In the genomic region with DNA sequence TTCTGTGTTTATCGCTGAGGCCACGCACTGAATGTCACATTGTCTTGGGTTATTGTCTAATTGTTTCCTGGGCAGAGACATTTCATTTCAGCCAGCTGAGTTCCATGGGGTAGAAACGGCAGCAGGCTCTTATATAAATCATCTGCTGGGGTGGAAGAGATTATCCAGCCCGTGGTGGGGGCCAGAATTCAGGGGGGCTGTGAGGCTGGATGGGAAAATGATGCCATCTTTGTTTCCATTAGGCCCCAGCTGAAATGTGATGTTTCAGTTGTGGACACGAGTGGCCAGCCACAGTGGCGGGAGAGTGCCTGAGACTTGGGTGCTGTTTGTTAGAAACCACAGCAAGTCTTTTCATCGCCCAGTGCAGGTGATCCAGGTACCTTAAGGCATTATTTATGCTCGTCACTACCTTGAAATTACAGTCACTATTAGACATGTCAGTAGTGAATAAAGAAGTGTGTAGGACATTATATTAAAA, we compare ENCODE assay signal across 26 cellular contexts.
DNase-seq lines count a peak whose midpoint lies in the region; ATAC-seq and TF ChIP-seq lines count a peak whose summit lies in the region.
"Had no signal": no experiment of that assay in that cellular context is flagged by ENCODE, and none has a peak within 500 bp of the region (broad histone marks: within the 10 kb centered on the region; RNA-seq: fewer than 3 reads in every experiment).

No MANE protein-coding gene starts in this region.

- H3K36me3 Mint-ChIP-seq in CD4-positive, alpha-beta T cell (ENCODE audit: low read depth): peaks cover 4% of the 10 kb centered on the region
- H3K36me3 Mint-ChIP-seq in activated naive CD8-positive, alpha-beta T cell treated with anti-CD3 and anti-CD28 coated beads for 36 hours: peaks cover 9% of the 10 kb centered on the region
- H3K36me3 Mint-ChIP-seq in T-helper 17 cell (ENCODE audit: low read depth): no peaks in the 10 kb centered on the region
- H3K36me3 Mint-ChIP-seq: memory B cell, type B pancreatic cell, WTC11 had no signal

- TF ChIP-seq CTCF in CD4-positive, alpha-beta T cell (IDR thresholded peaks at IDR 0.05): no peak

- POLR2A ChIA-PET in CD4-positive, alpha-beta T cell (lab: Charles Lee): interaction anchor here (0.8 to 8.0 kb wide), 6 partner anchors 7 to 161 kb away, joined by 3 to 57 read pairs (median 6); a partner anchor contains a TSS

- H3K27me3 ChIP-seq in CD4-positive, alpha-beta T cell (ENCODE audit: control insufficient read depth, insufficient read depth, low read length): no peaks in the 10 kb centered on the region

- H3K9me3 Mint-ChIP-seq in CD4-positive, alpha-beta T cell: no peaks in the 10 kb centered on the region
- no peaks in the 10 kb centered on the region for H3K9me3 Mint-ChIP-seq in activated naive CD8-positive, alpha-beta T cell treated with anti-CD3 and anti-CD28 coated beads for 36 hours
- no peaks in the 10 kb centered on the region for H3K9me3 Mint-ChIP-seq in stimulated activated naive CD8-positive, alpha-beta T cell treated with anti-CD3 and anti-CD28 coated beads, Interleukin-15, amount 100 ng/mL, for 72 hours
- H3K9me3 Mint-ChIP-seq: memory B cell, type B pancreatic cell, WTC11 had no signal

- CTCF ChIA-PET in CD4-positive, alpha-beta T cell (lab: Charles Lee): interaction anchor here (1.6 to 11.4 kb wide), 2 partner anchors 17 to 32 kb away, joined by 4 to 88 read pairs; no protein-coding TSS in a partner anchor

- intact Hi-C loops in CD4-positive, alpha-beta T cell (cut with DNase I, micrococcal nuclease): no loop called here

- no peak overlapping the region for H3K27ac Mint-ChIP-seq in CD4-positive, alpha-beta T cell
- H3K27ac Mint-ChIP-seq in activated naive CD8-positive, alpha-beta T cell treated with anti-CD3 and anti-CD28 coated beads for 36 hours: no peak overlapping the region
- H3K27ac Mint-ChIP-seq in stimulated activated naive CD8-positive, alpha-beta T cell treated with anti-CD3 and anti-CD28 coated beads, Interleukin-15, amount 100 ng/mL, for 72 hours: no peak overlapping the region
- H3K27ac Mint-ChIP-seq in T-helper 17 cell: no peak overlapping the region
- H3K27ac Mint-ChIP-seq: memory B cell, type B pancreatic cell, WTC11 had no signal

- H3K27ac ChIP-seq in CD4-positive, alpha-beta T cell (ENCODE audit: low read depth, low read length): peak overlapping the region; percentile 76
- H3K27ac ChIP-seq: breast epithelium, epithelial cell of prostate, neutrophil, psoas muscle had no signal

- no peak for ATAC-seq in CD4-positive, alpha-beta T cell (ENCODE audit: poor library complexity)
- ATAC-seq in stimulated activated naive CD8-positive, alpha-beta T cell treated with anti-CD3 and anti-CD28 coated beads, Interleukin-15, amount 100 ng/mL, for 72 hours: no peak
- no peak for ATAC-seq in T-helper 17 cell
- ATAC-seq in GM19395 (IDR thresholded peaks at IDR 0.05; ENCODE audit: unreplicated experiment): no peak
- ATAC-seq: HCT116, K562, left lobe of liver, psoas muscle, WTC11 had no signal

- H3K4me3 Mint-ChIP-seq in CD4-positive, alpha-beta T cell: peak overlapping the region; percentile 52
- peak overlapping the region; percentile 3 for H3K4me3 Mint-ChIP-seq in activated naive CD8-positive, alpha-beta T cell treated with anti-CD3 and anti-CD28 coated beads for 36 hours
- H3K4me3 Mint-ChIP-seq in stimulated activated naive CD8-positive, alpha-beta T cell treated with anti-CD3 and anti-CD28 coated beads, Interleukin-15, amount 100 ng/mL, for 72 hours: peak overlapping the region; percentile 6 to 46
- no peak overlapping the region for H3K4me3 Mint-ChIP-seq in T-helper 17 cell
- H3K4me3 Mint-ChIP-seq: memory B cell, type B pancreatic cell, WTC11 had no signal

- no peaks in the 10 kb centered on the region for H3K27me3 Mint-ChIP-seq in CD4-positive, alpha-beta T cell
- H3K27me3 Mint-ChIP-seq in activated naive CD8-positive, alpha-beta T cell treated with anti-CD3 and anti-CD28 coated beads for 36 hours: no peaks in the 10 kb centered on the region
- H3K27me3 Mint-ChIP-seq in stimulated activated naive CD8-positive, alpha-beta T cell treated with anti-CD3 and anti-CD28 coated beads, Interleukin-15, amount 100 ng/mL, for 72 hours: no peaks in the 10 kb centered on the region
- no peaks in the 10 kb centered on the region for H3K27me3 Mint-ChIP-seq in T-helper 17 cell
- H3K27me3 Mint-ChIP-seq: memory B cell had no signal

- no peaks in the 10 kb centered on the region for H3K9me3 ChIP-seq in CD4-positive, alpha-beta T cell (ENCODE audit: control insufficient read depth, low read length)
- H3K9me3 ChIP-seq in T-helper 17 cell (ENCODE audit: control insufficient read depth, low read length, poor library complexity, severe bottlenecking): no peaks in the 10 kb centered on the region
- H3K9me3 ChIP-seq: breast epithelium, neutrophil, psoas muscle had no signal

- peak; percentile 55 for DNase-seq in activated CD8-positive, alpha-beta memory T cell treated with anti-CD3 and anti-CD28 coated beads, Interleukin-2, amount 50 U/mL, for 48 hours
- no peak for DNase-seq in activated CD8-positive, alpha-beta memory T cell treated with anti-CD3 and anti-CD28 coated beads, Interleukin-2, amount 50 U/mL, for 4 hours
- no peak for DNase-seq in CD4-positive, alpha-beta T cell
- DNase-seq in activated naive CD8-positive, alpha-beta T cell treated with anti-CD3 and anti-CD28 coated beads for 36 hours: no peak
- no peak for DNase-seq in stimulated activated naive CD8-positive, alpha-beta T cell treated with anti-CD3 and anti-CD28 coated beads, Interleukin-15, amount 100 ng/mL, for 72 hours
- no peak for DNase-seq in T-helper 17 cell
- DNase-seq: activated gamma-delta T cell treated with Interleukin-2 at 50 U/mL for 16 hours; C1 segment of cervical spinal cord; effector CD8-positive, alpha-beta T cell; NCI-H1092 treated with DMSO at 0.1 percent for 48 hours; NCI-H1930; NCI-H226; stimulated activated CD4-positive, alpha-beta T cell treated with anti-CD3 and anti-CD28 coated beads, Interleukin-4, amount 100 ng/mL, for 4 hours; stimulated activated naive CD4-positive, alpha-beta T cell; SW 1271 had no signal

- peaks cover 74% of the 10 kb centered on the region for H3K4me1 Mint-ChIP-seq in CD4-positive, alpha-beta T cell (ENCODE audit: low read depth)
- H3K4me1 Mint-ChIP-seq in activated naive CD8-positive, alpha-beta T cell treated with anti-CD3 and anti-CD28 coated beads for 36 hours: peaks cover 71% of the 10 kb centered on the region
- peaks cover 44% of the 10 kb centered on the region for H3K4me1 Mint-ChIP-seq in stimulated activated naive CD8-positive, alpha-beta T cell treated with anti-CD3 and anti-CD28 coated beads, Interleukin-15, amount 100 ng/mL, for 72 hours
- peaks cover 29% of the 10 kb centered on the region for H3K4me1 Mint-ChIP-seq in T-helper 17 cell
